Comparison of ENCODE assay signal across 27 cellular contexts in genomic region chr2:238520359-238520886, GRCh38.
"Had no signal": no experiment of that assay in that cellular context is flagged by ENCODE, and none has a peak within 500 bp of the region (broad histone marks: within the 10 kb centered on the region; RNA-seq: fewer than 3 reads in every experiment).

No MANE protein-coding gene starts in this region.

- FAIRE-seq: bronchial epithelial cell had no signal

- H3K27me3 ChIP-seq: dorsolateral prefrontal cortex, foreskin keratinocyte had no signal

- H3K27ac ChIP-seq: brain microvascular endothelial cell, coronary artery, dorsolateral prefrontal cortex, foreskin keratinocyte, gastrocnemius medialis, heart left ventricle had no signal

- ATAC-seq: activated T-cell treated with anti-CD3 and anti-CD28 coated beads, Interleukin-2, amount 50 U/mL, for 4 hours; activated T-helper 17 cell treated with anti-CD3 and anti-CD28 coated beads, Interleukin-2, amount 50 U/mL, for 72 hours; esophagus mucosa; foreskin keratinocyte; gastrocnemius medialis; heart left ventricle had no signal

- H3K4me1 ChIP-seq: foreskin keratinocyte, heart left ventricle had no signal

- H3K4me3 ChIP-seq: coronary artery, dorsolateral prefrontal cortex, gastrocnemius medialis, heart left ventricle had no signal

- DNase-seq: activated CD4-positive, alpha-beta memory T cell treated with anti-CD3 and anti-CD28 coated beads, Interleukin-2, amount 10 ng/mL, durations not matched to agents 7 days and 5 days; activated CD4-positive, alpha-beta T cell treated with anti-CD3 and anti-CD28 coated beads for 1 hour; activated CD4-positive, alpha-beta T cell treated with anti-CD3 and anti-CD28 coated beads for 4 hours; activated CD4-positive, alpha-beta T cell treated with anti-CD3 and anti-CD28 coated beads, Interleukin-2, amount 10 ng/mL, durations not matched to agents 7 days and 5 days; activated CD4-positive, alpha-beta T cell treated with anti-CD3 and anti-CD28 coated beads, Interleukin-2, amount 50 U/mL, for 4 hours; activated CD8-positive, alpha-beta memory T cell treated with anti-CD3 and anti-CD28 coated beads, Interleukin-2, amount 50 U/mL, for 48 hours; activated effector memory CD4-positive, alpha-beta T cell treated with Interleukin-2 at 50 U/mL for 16 hours; activated gamma-delta T cell treated with Interleukin-2 at 50 U/mL for 16 hours; activated naive CD4-positive, alpha-beta T cell treated with anti-CD3 and anti-CD28 coated beads, Interleukin-2, amount 50 U/mL, for 16 hours; activated naive CD4-positive, alpha-beta T cell treated with Interleukin-2 at 50 U/mL for 16 hours; activated T-cell treated with anti-CD3 and anti-CD28 coated beads for 4 hours; activated T-cell treated with anti-CD3 and anti-CD28 coated beads, Interleukin-2, amount 50 U/mL, for 4 hours; amniotic stem cell; anterior cingulate cortex; brain microvascular endothelial cell; dorsolateral prefrontal cortex; effector memory CD4-positive, alpha-beta T cell; endodermal cell; foreskin keratinocyte; gastrocnemius medialis; glutamatergic neuron; heart left ventricle; T-helper 2 cell had no signal

- H3K36me3 ChIP-seq: brain microvascular endothelial cell, gastrocnemius medialis, heart left ventricle had no signal
